Comparison of ENCODE assay signal across 28 cellular contexts in genomic region chr18:32195881-32196815, GRCh38. TPM values are rescaled to one million over a fixed set of nuclear protein-coding genes. Genes with fewer than 3 reads are reported as not detected.
"Had no signal": no experiment of that assay in that cellular context is flagged by ENCODE, and none has a peak within 500 bp of the region (broad histone marks: within the 10 kb centered on the region; RNA-seq: fewer than 3 reads in every experiment).

No MANE protein-coding gene starts in this region.

- H3K36me3 ChIP-seq: SJCRH30 had no signal

- H3K27me3 ChIP-seq: SJCRH30 had no signal

- H3K27ac ChIP-seq: HL-60, RWPE1, SJCRH30 had no signal

- H3K4me1 ChIP-seq: SJCRH30 had no signal

- ATAC-seq: Panc1, PC-3, Right ventricle myocardium inferior, SK-N-SH treated with all-trans-retinoic acid at 6 μM for 48 hours had no signal

- H3K4me3 ChIP-seq: SJCRH30 had no signal

- DNase-seq: KBM-7; MV-4-11; NCI-H1092; NCI-H1105 treated with DMSO at 0.1 percent for 48 hours; NCI-H1417 treated with DMSO at 0.1 percent for 48 hours; NCI-H146; NCI-H1694 treated with DMSO at 0.1 percent for 48 hours; NCI-H1930; NCI-H2081; NCI-H2107; NCI-H2171; NCI-H226; NCI-H446; NCI-H510A; NCI-H524 treated with DMSO at 0.1 percent for 48 hours; NCI-H774; NK-92 treated with Interleukin-12 subunit alpha and Interleukin-12 subunit beta, amount 100 ng/mL, for 24 hours; PC-3; SHP77 treated with DMSO at 0.1 percent for 48 hours; SJCRH30 had no signal

- H3K9me3 ChIP-seq: SJCRH30 had no signal

RNA-seq across cellular contexts. Expression of gene MEP1B, which starts 6.3 kb away (rescaled TPM):
- total RNA-seq: LHCN-M2, MCF 10A, OCI-LY7, PC-3, Right ventricle myocardium inferior, SJCRH30 had no signal
